2 cellular contexts compared by ENCODE assay signal in the genomic region with DNA sequence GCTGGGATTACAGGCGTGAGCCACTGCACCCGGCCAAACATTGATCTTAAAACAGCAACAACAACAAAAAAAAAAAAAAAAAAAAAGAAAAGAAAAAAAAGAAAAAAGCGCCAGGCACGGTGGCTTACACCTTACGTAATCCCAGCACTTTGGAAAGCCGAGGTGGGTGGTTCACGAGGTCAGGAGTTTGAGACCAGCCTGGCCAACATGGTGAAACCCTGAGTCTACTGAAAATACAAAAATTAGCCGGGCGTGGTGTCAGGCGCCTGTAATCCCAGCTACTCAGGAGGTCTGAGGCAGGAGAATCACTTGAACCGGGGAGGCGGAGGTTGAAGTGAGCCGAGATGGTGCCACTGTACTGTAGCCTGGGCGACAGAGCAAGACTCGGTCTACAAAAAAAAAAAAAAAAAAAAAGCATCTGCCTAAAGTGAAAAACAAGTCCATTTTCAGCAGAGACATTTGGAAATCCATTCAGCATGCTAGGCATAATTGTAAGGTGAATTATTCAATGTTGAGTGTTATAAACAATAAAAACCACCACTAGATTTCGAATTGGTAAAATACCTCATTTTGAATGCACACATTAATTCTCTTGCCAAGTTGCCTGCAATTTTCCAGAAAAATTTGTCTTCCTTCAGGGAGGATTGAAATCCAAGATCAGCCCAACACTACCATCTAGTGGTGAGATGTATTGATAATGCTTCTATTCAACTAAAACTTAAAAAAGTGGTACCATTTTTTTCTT.
TF ChIP-seq lines count a peak whose summit lies in the region.

No MANE protein-coding gene starts in this region.

TF ChIP-seq in IMR-90, 13 proteins besides CTCF, POLR2A, EP300 and RAD21:
- no peak for TF ChIP-seq MXI1 (IDR thresholded peaks at IDR 0.05; ENCODE audit: borderline replicate concordance, low read depth, low read length)
- no peak; the same call in 1 of the 2 replicates for TF ChIP-seq RFX5 (IDR thresholded peaks at IDR 0.05; ENCODE audit: low read depth, low read length)
- TF ChIP-seq SMC3 (IDR thresholded peaks at IDR 0.05; ENCODE audit: low read depth, low read length) = peak; percentile 78
- no peak for TF ChIP-seq BHLHE40 (IDR thresholded peaks at IDR 0.05; ENCODE audit: low read depth, low read length)
- TF ChIP-seq CHD1 (IDR thresholded peaks at IDR 0.05; ENCODE audit: low read depth, low read length) = no peak

TF ChIP-seq in H1, 55 proteins besides CTCF, POLR2A, EP300 and RAD21:
- TF ChIP-seq, protein P1, sequence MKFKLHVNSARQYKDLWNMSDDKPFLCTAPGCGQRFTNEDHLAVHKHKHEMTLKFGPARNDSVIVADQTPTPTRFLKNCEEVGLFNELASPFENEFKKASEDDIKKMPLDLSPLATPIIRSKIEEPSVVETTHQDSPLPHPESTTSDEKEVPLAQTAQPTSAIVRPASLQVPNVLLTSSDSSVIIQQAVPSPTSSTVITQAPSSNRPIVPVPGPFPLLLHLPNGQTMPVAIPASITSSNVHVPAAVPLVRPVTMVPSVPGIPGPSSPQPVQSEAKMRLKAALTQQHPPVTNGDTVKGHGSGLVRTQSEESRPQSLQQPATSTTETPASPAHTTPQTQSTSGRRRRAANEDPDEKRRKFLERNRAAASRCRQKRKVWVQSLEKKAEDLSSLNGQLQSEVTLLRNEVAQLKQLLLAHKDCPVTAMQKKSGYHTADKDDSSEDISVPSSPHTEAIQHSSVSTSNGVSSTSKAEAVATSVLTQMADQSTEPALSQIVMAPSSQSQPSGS (IDR thresholded peaks at IDR 0.05; ENCODE audit: low read length) = no peak
- TF ChIP-seq SRF (IDR thresholded peaks at IDR 0.05; ENCODE audit: low read depth, low read length) (no peak), RBBP5 (IDR thresholded peaks at IDR 0.05; ENCODE audit: borderline replicate concordance, low read depth, low read length) (no peak), SUZ12 (IDR thresholded peaks at IDR 0.05; ENCODE audit: low read length) (no peak), HDAC6 (IDR thresholded peaks at IDR 0.05; ENCODE audit: low read depth, low read length) (no peak), SIN3A (conservative IDR thresholded peaks at IDR 0.05 in 1 of 2, IDR thresholded peaks at IDR 0.05 in 1 of 2; ENCODE audit: low read depth in 1 of 2, low read length in 2 of 2) (no peak), RNF2 (IDR thresholded peaks at IDR 0.05; ENCODE audit: borderline replicate concordance, low read depth, low read length, missing control alignments, poor library complexity, severe bottlenecking) (no peak)
- TF ChIP-seq, protein P2, sequence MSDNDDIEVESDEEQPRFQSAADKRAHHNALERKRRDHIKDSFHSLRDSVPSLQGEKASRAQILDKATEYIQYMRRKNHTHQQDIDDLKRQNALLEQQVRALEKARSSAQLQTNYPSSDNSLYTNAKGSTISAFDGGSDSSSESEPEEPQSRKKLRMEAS (IDR thresholded peaks at IDR 0.05) = no peak
